ENCODE assay signal across 8 cellular contexts in genomic region chr13:74132152-74132767, GRCh38. TPM values are rescaled to one million over a fixed set of nuclear protein-coding genes. Genes with fewer than 3 reads are reported as not detected.
DNase-seq lines count a peak whose midpoint lies in the region; ATAC-seq, FAIRE-seq and TF ChIP-seq lines count a peak whose summit lies in the region.

No MANE protein-coding gene starts in this region.

- no peak for TF ChIP-seq RAD21 in A549 (conservative IDR thresholded peaks at IDR 0.05 in 1 of 2, IDR thresholded peaks at IDR 0.05 in 1 of 2)

- H3K4me3 ChIP-seq in A549 (no peak overlapping the region), HUES48 (ENCODE audit: low read depth, low read length) (peak overlapping the region; percentile 95), iPS-11a (ENCODE audit: low read depth, low read length) (peak overlapping the region; percentile 86), smooth muscle cell (peak overlapping the region; percentile 96)

- peaks cover 16% of the 10 kb centered on the region for H3K4me1 ChIP-seq in A549
- peaks cover 33% of the 10 kb centered on the region for H3K4me1 ChIP-seq in HUES48 (ENCODE audit: control insufficient read depth, insufficient read depth, low read length)
- H3K4me1 ChIP-seq in smooth muscle cell (ENCODE audit: low read depth): peaks cover 24% of the 10 kb centered on the region

- FAIRE-seq in A549 (lab: Jason Lieb, UNC): no peak

- H3K36me3 ChIP-seq in HUES48 (ENCODE audit: control insufficient read depth, insufficient read depth, low read length) (no peaks in the 10 kb centered on the region), smooth muscle cell (ENCODE audit: low read depth) (no peaks in the 10 kb centered on the region)

- H3K27me3 ChIP-seq in HUES48 (ENCODE audit: control insufficient read depth, insufficient read depth, low read length): peaks cover 14% of the 10 kb centered on the region
- no peaks in the 10 kb centered on the region for H3K27me3 ChIP-seq in smooth muscle cell (ENCODE audit: low read depth)

- peaks cover 10% of the 10 kb centered on the region for H3F3A ChIP-seq in smooth muscle cell (ENCODE audit: low read depth)

- no peak for ATAC-seq in A549
- ATAC-seq in HG02840 (IDR thresholded peaks at IDR 0.05; ENCODE audit: low FRiP score, unreplicated experiment): no peak

- H3K27ac ChIP-seq in A549: no peak overlapping the region
- H3K27ac ChIP-seq in HUES48 (ENCODE audit: low read depth, low read length): peak overlapping the region; percentile 10
- H3K27ac ChIP-seq in smooth muscle cell (ENCODE audit: low read depth): no peak overlapping the region

- TF ChIP-seq CTCF in A549 (IDR thresholded peaks at IDR 0.05) (no peak), smooth muscle cell (IDR thresholded peaks at IDR 0.05; ENCODE audit: borderline replicate concordance, insufficient read depth, poor library complexity, severe bottlenecking) (no peak)

- DNase-seq in A549 (ENCODE audit: low read depth in 1 of 2, low spot score in 1 of 2) (no peak), smooth muscle cell (lab: John Stamatoyannopoulos, UW; ENCODE audit: unreplicated experiment) (no peak), anterior cingulate cortex (lab: John Stamatoyannopoulos, UW) (no peak), GF-D8 (lab: John Stamatoyannopoulos, UW) (no peak)
- DNase-seq in activated gamma-delta T cell treated with anti-CD3 and anti-CD28 coated beads, Interleukin-2, amount 50 U/mL, for 16 hours (ENCODE audit: low read depth): peak; percentile 5

- H3K79me2 ChIP-seq in smooth muscle cell (ENCODE audit: low read depth): peaks cover 25% of the 10 kb centered on the region

- TF ChIP-seq POLR2A in A549 (IDR thresholded peaks at IDR 0.05; ENCODE audit: low read length): no peak

- H3K9ac ChIP-seq in HUES48 (ENCODE audit: low read depth, low read length) (no peak overlapping the region), smooth muscle cell (ENCODE audit: low read depth) (no peak overlapping the region)

- H3K4me2 ChIP-seq in A549 (peak overlapping the region; percentile 72), smooth muscle cell (peak overlapping the region; percentile 95)

- no peak for TF ChIP-seq EP300 in A549 (IDR thresholded peaks at IDR 0.05)

- POLR2A ChIA-PET in A549 (lab: Yijun Ruan, JAX): no interaction called here

- H3K9me3 ChIP-seq in A549 (no peaks in the 10 kb centered on the region), HUES48 (ENCODE audit: control insufficient read depth, insufficient read depth, low read length) (no peaks in the 10 kb centered on the region), smooth muscle cell (replicated peaks; ENCODE audit: low read depth) (no peaks in the 10 kb centered on the region)

- WGBS in A549 (ENCODE audit: missing lambda C conversion rate): 88% methylated on average over 17 of the region's 17 CpGs
- WGBS in smooth muscle cell (ENCODE audit: low lambda C conversion rate): 16% methylated on average over 17 of the region's 17 CpGs

- H4K20me1 ChIP-seq in smooth muscle cell (ENCODE audit: low read depth): peaks cover 11% of the 10 kb centered on the region

- CTCF ChIA-PET in A549 (lab: Yijun Ruan, JAX): no interaction called here

- H2AFZ ChIP-seq in smooth muscle cell (ENCODE audit: low read depth): peak overlapping the region; percentile 88

TF ChIP-seq in A549, 52 proteins besides CTCF, POLR2A, EP300 and RAD21:
- no peak for TF ChIP-seq REST (IDR thresholded peaks at IDR 0.05)
- no peak for TF ChIP-seq BHLHE40 (IDR thresholded peaks at IDR 0.05; ENCODE audit: low read depth, low read length)
- no peak for TF ChIP-seq SREBF2 (IDR thresholded peaks at IDR 0.05)
- no peak for TF ChIP-seq MYC (IDR thresholded peaks at IDR 0.05; ENCODE audit: borderline replicate concordance, low read length)
- TF ChIP-seq MAX (IDR thresholded peaks at IDR 0.05): no peak

RNA-seq across cellular contexts. Expression of gene KLF12, which starts 1.9 kb away (rescaled TPM):
- polyA plus RNA-seq in A549 (2011; rRNA removed): 6.0 and 7.0 TPM in 2 replicates
- polyA plus RNA-seq in A549 (2012; cell fraction: cytosol; rRNA removed): 0.83 and 1.4 TPM in 2 replicates
- 0.83 and 1.3 TPM in 2 replicates for polyA plus RNA-seq in A549 (2012; cell fraction: nucleus; rRNA removed)
- polyA plus RNA-seq in A549 (2017; fragmentation: RNase III; extraction: RNeasy Plus Mini Kit Qiagen cat#74134 plus additional on column Dnase treatment): 1.4 to 1.6 TPM (median 1.6 TPM) in 3 replicates
- polyA minus RNA-seq in A549 (2011; rRNA and poly(A)+ RNA removed): 29.6 and 55.1 TPM in 2 replicates
- total RNA-seq in smooth muscle cell: 14.6 and 17.5 TPM in 2 replicates
- polyA plus RNA-seq in smooth muscle cell: 1.3 and 5.0 TPM in 2 replicates
